ENCODE assay signal across 29 cellular contexts in the genomic region with DNA sequence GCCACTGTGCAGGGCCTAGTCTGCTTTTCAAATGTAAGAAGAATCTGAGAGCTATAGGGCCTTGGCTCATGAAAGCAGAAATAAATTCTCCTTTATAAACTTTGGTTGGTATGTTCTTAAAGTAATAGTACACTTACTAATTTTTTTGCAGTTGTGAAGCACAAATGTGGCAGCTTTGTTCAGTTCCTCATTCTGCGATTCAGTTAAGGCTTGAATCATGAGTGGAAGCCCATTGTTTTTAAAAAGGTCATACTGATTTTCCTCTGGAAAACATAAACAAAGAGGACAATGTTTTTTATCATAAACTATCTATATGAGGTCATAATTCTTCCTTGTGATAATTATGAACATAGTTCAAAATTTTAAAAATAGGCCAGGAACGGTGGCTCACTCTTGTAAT. TPM values are rescaled to one million over a fixed set of nuclear protein-coding genes. Genes with fewer than 3 reads are reported as not detected.
"Had no signal": no experiment of that assay in that cellular context is flagged by ENCODE, and none has a peak within 500 bp of the region (broad histone marks: within the 10 kb centered on the region; RNA-seq: fewer than 3 reads in every experiment).

No MANE protein-coding gene starts in this region.

- H3K27ac Mint-ChIP-seq: activated CD8-positive, alpha-beta T cell treated with anti-CD3 and anti-CD28 coated beads for 36 hours; activated T-helper 17 cell treated with anti-CD3 and anti-CD28 coated beads, Interleukin-2, amount 50 U/mL, for 72 hours; nephron; T-helper 17 cell had no signal

- H3K4me1 Mint-ChIP-seq: activated T-helper 17 cell treated with anti-CD3 and anti-CD28 coated beads, Interleukin-2, amount 50 U/mL, for 72 hours; nephron; T-helper 17 cell had no signal

- DNase-seq: activated CD4-positive, alpha-beta T cell treated with anti-CD3 and anti-CD28 coated beads for 1 hour; activated CD4-positive, alpha-beta T cell treated with anti-CD3 and anti-CD28 coated beads, Interleukin-2, amount 50 U/mL, for 1 hour; activated CD8-positive, alpha-beta T cell treated with anti-CD3 and anti-CD28 coated beads for 36 hours; activated gamma-delta T cell treated with Interleukin-2 at 50 U/mL for 16 hours; activated naive CD4-positive, alpha-beta T cell treated with anti-CD3 and anti-CD28 coated beads, Interleukin-2, amount 50 U/mL, for 16 hours; activated T-cell treated with anti-CD3 and anti-CD28 coated beads, Interleukin-2, amount 50 U/mL, for 4 hours; amniotic stem cell; brain microvascular endothelial cell; caudate nucleus; cortex of kidney; gastrocnemius medialis; glutamatergic neuron; left ventricle myocardium superior; posterior cingulate gyrus; right cardiac atrium; stimulated activated CD4-positive, alpha-beta T cell treated with anti-CD3 and anti-CD28 coated beads, Interleukin-2, amount 100 ng/mL, for 48 hours; stimulated activated naive CD4-positive, alpha-beta T cell treated with Interleukin-2 at 50 U/mL for 16 hours; T-helper 17 cell; T1000 had no signal

- H3K27me3 Mint-ChIP-seq: activated CD8-positive, alpha-beta T cell treated with anti-CD3 and anti-CD28 coated beads for 36 hours; activated T-helper 17 cell treated with anti-CD3 and anti-CD28 coated beads, Interleukin-2, amount 50 U/mL, for 72 hours; T-helper 17 cell had no signal

- FAIRE-seq: astrocyte, islet of Langerhans had no signal

- ATAC-seq: activated CD8-positive, alpha-beta T cell treated with anti-CD3 and anti-CD28 coated beads for 36 hours; activated T-cell treated with anti-CD3 and anti-CD28 coated beads, Interleukin-2, amount 50 U/mL, for 4 hours; activated T-helper 17 cell treated with anti-CD3 and anti-CD28 coated beads, Interleukin-2, amount 50 U/mL, for 72 hours; esophagus mucosa; gastrocnemius medialis; left ventricle myocardium superior; right cardiac atrium; T-helper 17 cell had no signal

- H3K4me3 ChIP-seq: gastrocnemius medialis, tibial nerve had no signal

- H3K4me3 Mint-ChIP-seq: activated CD8-positive, alpha-beta T cell treated with anti-CD3 and anti-CD28 coated beads for 36 hours; activated T-cell treated with anti-CD3 and anti-CD28 coated beads, Interleukin-2, amount 50 U/mL, for 4 hours; activated T-helper 17 cell treated with anti-CD3 and anti-CD28 coated beads, Interleukin-2, amount 50 U/mL, for 72 hours; nephron; T-helper 17 cell had no signal

- H3K9me3 Mint-ChIP-seq: activated CD8-positive, alpha-beta T cell treated with anti-CD3 and anti-CD28 coated beads for 36 hours; activated T-cell treated with anti-CD3 and anti-CD28 coated beads, Interleukin-2, amount 50 U/mL, for 4 hours; activated T-helper 17 cell treated with anti-CD3 and anti-CD28 coated beads, Interleukin-2, amount 50 U/mL, for 72 hours; nephron had no signal

RNA-seq across cellular contexts. Expression of a gene that starts 26.4 kb away (rescaled TPM):
- total RNA-seq: activated T-cell treated with anti-CD3 and anti-CD28 coated beads, Interleukin-2, amount 50 U/mL, for 4 hours; chondrocyte; gastrocnemius medialis; left ventricle myocardium superior; mesenteric fat pad; mucosa of gallbladder; skeletal muscle tissue; tibial nerve had no signal
